ENCODE assay signal across 14 cellular contexts in genomic region chr5:176553260-176554085, GRCh38. TPM values are rescaled to one million over a fixed set of nuclear protein-coding genes. Genes with fewer than 3 reads are reported as not detected.
DNase-seq lines count a peak whose midpoint lies in the region; ATAC-seq, FAIRE-seq and TF ChIP-seq lines count a peak whose summit lies in the region.
"Had no signal": no experiment of that assay in that cellular context is flagged by ENCODE, and none has a peak within 500 bp of the region (broad histone marks: within the 10 kb centered on the region; RNA-seq: fewer than 3 reads in every experiment).

No MANE protein-coding gene starts in this region.

- no peak overlapping the region for H3K4me3 Mint-ChIP-seq in activated naive CD4-positive, alpha-beta T cell treated with anti-CD3 and anti-CD28 coated beads, Interleukin-2, amount 10 ng/mL, durations not matched to agents 7 days and 5 days
- H3K4me3 Mint-ChIP-seq in stimulated activated naive CD8-positive, alpha-beta T cell treated with anti-CD3 and anti-CD28 coated beads, Interleukin-15, amount 100 ng/mL, for 72 hours: no peak overlapping the region

- ATAC-seq in stimulated activated naive CD8-positive, alpha-beta T cell treated with anti-CD3 and anti-CD28 coated beads, Interleukin-15, amount 100 ng/mL, for 72 hours: peak; percentile 53
- no peak for ATAC-seq in GM18907 (IDR thresholded peaks at IDR 0.05; ENCODE audit: unreplicated experiment)

- CTCF ChIA-PET in activated naive CD4-positive, alpha-beta T cell treated with anti-CD3 and anti-CD28 coated beads, Interleukin-2, amount 10 ng/mL, durations not matched to agents 7 days and 5 days (lab: Charles Lee): interaction anchor here (1.4 kb wide), 1 partner anchor 19 kb away, joined by 3 read pairs; no protein-coding TSS in a partner anchor

- TF ChIP-seq POLR2A in GM12892 (IDR thresholded peaks at IDR 0.05; ENCODE audit: low read depth, low read length): no peak

- H3K9me3 Mint-ChIP-seq in activated naive CD4-positive, alpha-beta T cell treated with anti-CD3 and anti-CD28 coated beads, Interleukin-2, amount 10 ng/mL, durations not matched to agents 7 days and 5 days: no peaks in the 10 kb centered on the region
- no peaks in the 10 kb centered on the region for H3K9me3 Mint-ChIP-seq in stimulated activated naive CD8-positive, alpha-beta T cell treated with anti-CD3 and anti-CD28 coated beads, Interleukin-15, amount 100 ng/mL, for 72 hours

- DNase-seq in activated naive CD4-positive, alpha-beta T cell treated with anti-CD3 and anti-CD28 coated beads, Interleukin-2, amount 10 ng/mL, durations not matched to agents 7 days and 5 days: no peak
- no peak for DNase-seq in activated naive CD4-positive, alpha-beta T cell treated with anti-CD3 and anti-CD28 coated beads, Interleukin-2, amount 50 U/mL, for 16 hours
- DNase-seq in NCI-H69 (lab: John Stamatoyannopoulos, UW) (peak; percentile 85), epithelial cell of esophagus (ENCODE audit: low read depth) (peak; percentile 97), GM12892 (ENCODE audit: insufficient read length) (no peak), posterior vena cava (ENCODE audit: low spot score) (no peak)
- DNase-seq in stimulated activated naive CD8-positive, alpha-beta T cell treated with anti-CD3 and anti-CD28 coated beads, Interleukin-15, amount 100 ng/mL, for 72 hours: no peak
- DNase-seq: activated gamma-delta T cell treated with Interleukin-2 at 50 U/mL for 16 hours, KBM-7, NCI-H2171 treated with DMSO at 0.1 percent for 48 hours, SHP77 had no signal

- H3K4me3 ChIP-seq in epithelial cell of esophagus (ENCODE audit: low read length): no peak overlapping the region
- H3K4me3 ChIP-seq: coronary artery had no signal

- H3K27ac Mint-ChIP-seq in activated naive CD4-positive, alpha-beta T cell treated with anti-CD3 and anti-CD28 coated beads, Interleukin-2, amount 10 ng/mL, durations not matched to agents 7 days and 5 days: peak overlapping the region; percentile 62
- H3K27ac Mint-ChIP-seq in stimulated activated naive CD8-positive, alpha-beta T cell treated with anti-CD3 and anti-CD28 coated beads, Interleukin-15, amount 100 ng/mL, for 72 hours: peak overlapping the region in 1 of 2 donors; percentile 51

- peaks cover 51% of the 10 kb centered on the region for H3K4me1 Mint-ChIP-seq in activated naive CD4-positive, alpha-beta T cell treated with anti-CD3 and anti-CD28 coated beads, Interleukin-2, amount 10 ng/mL, durations not matched to agents 7 days and 5 days
- peaks cover 74% of the 10 kb centered on the region for H3K4me1 Mint-ChIP-seq in stimulated activated naive CD8-positive, alpha-beta T cell treated with anti-CD3 and anti-CD28 coated beads, Interleukin-15, amount 100 ng/mL, for 72 hours

- no peak for TF ChIP-seq CTCF in epithelial cell of esophagus (IDR thresholded peaks at IDR 0.05; ENCODE audit: insufficient read depth, low read depth, low read length, missing control alignments)

- H3K27me3 Mint-ChIP-seq in activated naive CD4-positive, alpha-beta T cell treated with anti-CD3 and anti-CD28 coated beads, Interleukin-2, amount 10 ng/mL, durations not matched to agents 7 days and 5 days: peaks cover 6% of the 10 kb centered on the region
- no peaks in the 10 kb centered on the region for H3K27me3 Mint-ChIP-seq in stimulated activated naive CD8-positive, alpha-beta T cell treated with anti-CD3 and anti-CD28 coated beads, Interleukin-15, amount 100 ng/mL, for 72 hours

- H3K36me3 Mint-ChIP-seq in activated naive CD4-positive, alpha-beta T cell treated with anti-CD3 and anti-CD28 coated beads, Interleukin-2, amount 10 ng/mL, durations not matched to agents 7 days and 5 days: no peaks in the 10 kb centered on the region

- intact Hi-C loops in posterior vena cava (cut with DNase I): loop anchor here (5.0 kb wide), 2 partner anchors 74 to 1574 kb away; no protein-coding TSS in a partner anchor

- no peak for FAIRE-seq in GM12892 (lab: Jason Lieb, UNC)
- FAIRE-seq: islet of Langerhans had no signal

RNA-seq across cellular contexts. Expression of gene CDHR2, which starts 4.3 kb away (rescaled TPM):
- polyA plus RNA-seq in GM12892 (2012; ENCODE audit: missing spikeins): not detected
- total RNA-seq in posterior vena cava: under 1 TPM in 1 of 2 donors, not detected in 1; 0.14 TPM

RNA-seq across cellular contexts. Expression of gene RNF44, which starts 16.3 kb away (rescaled TPM):
- 13.1 TPM for polyA plus RNA-seq in GM12892 (2012; ENCODE audit: missing spikeins)
- total RNA-seq in posterior vena cava: 10 to 100 TPM; 16.2 to 16.6 TPM

RNA-seq across cellular contexts. Expression of gene GPRIN1, which starts 56.5 kb away (rescaled TPM):
- polyA plus RNA-seq in GM12892 (2012; ENCODE audit: missing spikeins): 1.6 TPM
- total RNA-seq in posterior vena cava: 1 to 10 TPM in 1 of 2 donors, under 1 TPM in 1; 0.37 to 1.1 TPM

Comparison
In these comparisons a context has a peak if more than half of its experiments do, and no peak if none do; other contexts are left out.
1. DNase-seq: peak in NCI-H69 (single experiment) and epithelial cell of esophagus (single experiment); none in activated naive CD4-positive, alpha-beta T cell treated with anti-CD3 and anti-CD28 coated beads, Interleukin-2, amount 10 ng/mL, durations not matched to agents 7 days and 5 days (single experiment), activated naive CD4-positive, alpha-beta T cell treated with anti-CD3 and anti-CD28 coated beads, Interleukin-2, amount 50 U/mL, for 16 hours (single experiment), stimulated activated naive CD8-positive, alpha-beta T cell treated with anti-CD3 and anti-CD28 coated beads, Interleukin-15, amount 100 ng/mL, for 72 hours (0 of 2), GM12892 (single experiment) and posterior vena cava (single experiment).